In genomic region chr1:162168261-162168660, GRCh38 we compare ENCODE assay signal across 15 cellular contexts.
A peak's percentile ranks its signal among the peaks of the same experiment; 100 is the strongest.
DNase-seq lines count a peak whose midpoint lies in the region; ATAC-seq and TF ChIP-seq lines count a peak whose summit lies in the region.
"Had no signal": no experiment of that assay in that cellular context is flagged by ENCODE, and none has a peak within 500 bp of the region (broad histone marks: within the 10 kb centered on the region; RNA-seq: fewer than 3 reads in every experiment).

No MANE protein-coding gene starts in this region.

- H3K4me1 ChIP-seq in cardiac muscle cell (ENCODE audit: low read depth) (peaks cover 21% of the 10 kb centered on the region), right atrium auricular region (peaks cover 0 to 9% of the 10 kb centered on the region in 2 donors)

- no peak for ATAC-seq in HG02642 (IDR thresholded peaks at IDR 0.05; ENCODE audit: poor library complexity, unreplicated experiment)
- ATAC-seq in GM19023 (IDR thresholded peaks at IDR 0.05; ENCODE audit: unreplicated experiment): no peak
- ATAC-seq in HG02970 (IDR thresholded peaks at IDR 0.05; ENCODE audit: low FRiP score, unreplicated experiment): no peak
- ATAC-seq: activated CD4-positive, CD25-positive, alpha-beta regulatory T cell treated with anti-CD3 and anti-CD28 coated beads, Interleukin-2, amount 50 U/mL, for 24 hours had no signal

- peak overlapping the region; percentile 9 for H3K27ac ChIP-seq in cardiac muscle cell
- H3K27ac ChIP-seq in right atrium auricular region: no peak overlapping the region

- H3K27me3 ChIP-seq in cardiac muscle cell (no peaks in the 10 kb centered on the region), right atrium auricular region (no peaks in the 10 kb centered on the region)

- H3K9me3 ChIP-seq in cardiac muscle cell (ENCODE audit: low read depth) (no peaks in the 10 kb centered on the region), right atrium auricular region (no peaks in the 10 kb centered on the region)

- no peak for DNase-seq in cardiac muscle cell (ENCODE audit: low read depth in 1 of 2, low spot score in 1 of 2)
- DNase-seq in right atrium auricular region (ENCODE audit: low spot score): no peak
- DNase-seq in dermis blood vessel endothelial cell: peak; percentile 8
- DNase-seq in mucosa of gallbladder (ENCODE audit: low spot score): peak; percentile 68
- no peak for DNase-seq in stimulated activated CD4-positive, alpha-beta T cell treated with anti-CD3 and anti-CD28 coated beads, Interleukin-4, amount 100 ng/mL, for 4 hours
- DNase-seq: activated T-cell treated with anti-CD3 and anti-CD28 coated beads, Interleukin-2, amount 50 U/mL, for 24 hours; effector CD8-positive, alpha-beta T cell; foreskin melanocyte; HCEC 1CT; islet precursor cell; NCI-H510A treated with DMSO at 0.1 percent for 48 hours had no signal

- H3K36me3 ChIP-seq in cardiac muscle cell (no peaks in the 10 kb centered on the region), right atrium auricular region (no peaks in the 10 kb centered on the region)

- no peak for TF ChIP-seq CTCF in cardiac muscle cell (IDR thresholded peaks at IDR 0.05; ENCODE audit: low read depth, low read length)
- no peak for TF ChIP-seq CTCF in right atrium auricular region (IDR thresholded peaks at IDR 0.05)

- H3K4me3 ChIP-seq in cardiac muscle cell (no peak overlapping the region), right atrium auricular region (no peak overlapping the region)

Comparison
In these comparisons a context has a peak if more than half of its experiments do, and no peak if none do; other contexts are left out.
1. DNase-seq: peak in dermis blood vessel endothelial cell (single experiment) and mucosa of gallbladder (single experiment); none in cardiac muscle cell (0 of 2), right atrium auricular region (single experiment) and stimulated activated CD4-positive, alpha-beta T cell treated with anti-CD3 and anti-CD28 coated beads, Interleukin-4, amount 100 ng/mL, for 4 hours (0 of 2).